Comparison of ENCODE assay signal across 10 cellular contexts in genomic region chr4:77196866-77197265, GRCh38. TPM values are rescaled to one million over a fixed set of nuclear protein-coding genes. Genes with fewer than 3 reads are reported as not detected.
DNase-seq lines count a peak whose midpoint lies in the region; ATAC-seq and TF ChIP-seq lines count a peak whose summit lies in the region.
"Had no signal": no experiment of that assay in that cellular context is flagged by ENCODE, and none has a peak within 500 bp of the region (broad histone marks: within the 10 kb centered on the region; RNA-seq: fewer than 3 reads in every experiment).

No MANE protein-coding gene starts in this region.

- peak; percentile 35 for ATAC-seq in HG02678 (IDR thresholded peaks at IDR 0.05; ENCODE audit: unreplicated experiment)
- ATAC-seq in T-helper 17 cell, result no peak

- no peak overlapping the region for H3K27ac Mint-ChIP-seq in T-helper 17 cell

- H3K4me3 Mint-ChIP-seq in T-helper 17 cell, result no peak overlapping the region

- H3K9ac ChIP-seq in smooth muscle cell (ENCODE audit: low read depth), result no peak overlapping the region

- no peaks in the 10 kb centered on the region for H4K20me1 ChIP-seq in smooth muscle cell (ENCODE audit: low read depth)

- H3K36me3 ChIP-seq in smooth muscle cell (ENCODE audit: low read depth) (no peaks in the 10 kb centered on the region), H7 (replicated peaks; ENCODE audit: control insufficient read depth, insufficient read depth, low read length) (no peaks in the 10 kb centered on the region)

- DNase-seq in NOMO-1 treated with DMSO at 0.1 percent for 48 hours (lab: John Stamatoyannopoulos, UW; ENCODE audit: unreplicated experiment), result peak; percentile 22
- DNase-seq in NOMO-1 (lab: John Stamatoyannopoulos, UW; ENCODE audit: unreplicated experiment in 2 of 2), result no peak
- DNase-seq in NCI-H524 treated with DMSO at 0.1 percent for 48 hours (lab: John Stamatoyannopoulos, UW), result peak; percentile 19
- DNase-seq in smooth muscle cell (lab: John Stamatoyannopoulos, UW; ENCODE audit: unreplicated experiment), result no peak
- no peak for DNase-seq in T-helper 17 cell
- DNase-seq in H7, result no peak
- no peak for DNase-seq in NCI-H2196 treated with DMSO at 0.1 percent for 48 hours (lab: John Stamatoyannopoulos, UW; ENCODE audit: unreplicated experiment)
- DNase-seq: 8988T had no signal

- H3K4me1 Mint-ChIP-seq in T-helper 17 cell, result peaks cover 9% of the 10 kb centered on the region

- H3K9me3 ChIP-seq in smooth muscle cell (replicated peaks; ENCODE audit: low read depth) (no peaks in the 10 kb centered on the region), T-helper 17 cell (ENCODE audit: control insufficient read depth, low read length, poor library complexity, severe bottlenecking) (no peaks in the 10 kb centered on the region)

- no peak for TF ChIP-seq CTCF in smooth muscle cell (IDR thresholded peaks at IDR 0.05; ENCODE audit: borderline replicate concordance, insufficient read depth, poor library complexity, severe bottlenecking)

- H2AFZ ChIP-seq in smooth muscle cell (ENCODE audit: low read depth), result no peak overlapping the region

- 56% methylated on average over 4 of the region's 4 CpGs for WGBS in smooth muscle cell (ENCODE audit: low lambda C conversion rate)

- peak overlapping the region; percentile 15 for H3K4me2 ChIP-seq in smooth muscle cell

- peaks cover 7% of the 10 kb centered on the region for H3K4me1 ChIP-seq in smooth muscle cell (ENCODE audit: low read depth)

- H3K36me3 Mint-ChIP-seq in T-helper 17 cell (ENCODE audit: low read depth), result no peaks in the 10 kb centered on the region

- H3K79me2 ChIP-seq in smooth muscle cell (ENCODE audit: low read depth), result no peaks in the 10 kb centered on the region

- H3K27ac ChIP-seq in smooth muscle cell (ENCODE audit: low read depth), result no peak overlapping the region
- H3K27ac ChIP-seq: SK-N-MC had no signal

- H3K27me3 ChIP-seq in smooth muscle cell (ENCODE audit: low read depth), result no peaks in the 10 kb centered on the region
- H3K27me3 ChIP-seq in H7 (ENCODE audit: control insufficient read depth, insufficient read depth, low read length), result peaks cover 5% of the 10 kb centered on the region

- H3K4me3 ChIP-seq in smooth muscle cell, result no peak overlapping the region
- H3K4me3 ChIP-seq in H7 (ENCODE audit: insufficient read depth, low read depth, low read length), result no peak overlapping the region
- H3K4me3 ChIP-seq: SK-N-MC had no signal

- peaks cover 4% of the 10 kb centered on the region for H3K27me3 Mint-ChIP-seq in T-helper 17 cell

- H3F3A ChIP-seq in smooth muscle cell (ENCODE audit: low read depth), result no peaks in the 10 kb centered on the region

RNA-seq across cellular contexts. Expression of gene CCNG2, which starts 39.9 kb away (rescaled TPM):
- 59.2 and 77.4 TPM in 2 replicates for total RNA-seq in smooth muscle cell
- 50.3 and 59.8 TPM in 2 replicates for polyA plus RNA-seq in smooth muscle cell
- total RNA-seq in T-helper 17 cell, result 10 to 100 TPM; 21.8 to 24.3 TPM
- total RNA-seq in H7 (2014; rRNA removed; shearing (Covaris generic)), result 6.2 and 8.6 TPM in 2 replicates

Comparison
In these comparisons a context has a peak if more than half of its experiments do, and no peak if none do; other contexts are left out.
1. DNase-seq: peak in NOMO-1 treated with DMSO at 0.1 percent for 48 hours (single experiment) and NCI-H524 treated with DMSO at 0.1 percent for 48 hours (single experiment); none in NOMO-1 (0 of 2), smooth muscle cell (single experiment), T-helper 17 cell (0 of 3), H7 (single experiment) and NCI-H2196 treated with DMSO at 0.1 percent for 48 hours (single experiment).